ENCODE assay signal across 33 cellular contexts in genomic region chr5:132729896-132730295, GRCh38. TPM values are rescaled to one million over a fixed set of nuclear protein-coding genes. Genes with fewer than 3 reads are reported as not detected.
"Had no signal": no experiment of that assay in that cellular context is flagged by ENCODE, and none has a peak within 500 bp of the region (broad histone marks: within the 10 kb centered on the region; RNA-seq: fewer than 3 reads in every experiment).

No MANE protein-coding gene starts in this region.

- H3K27ac Mint-ChIP-seq: stimulated activated effector memory CD8-positive, alpha-beta T cell treated with anti-CD3 and anti-CD28 coated beads, Interleukin-12 subunit alpha, Interleukin-12 subunit beta, amount 100 ng/mL, for 72 hours; stimulated activated memory B cell treated with anti-CD40 and anti-IgM and Interleukin-4, amounts not matched to agents 10 μg/mL and 1 μg/mL and 100 μg/mL, for 72 hours; stimulated activated naive B cell treated with anti-CD40 and anti-IgM and Interleukin-4, amounts not matched to agents 10 μg/mL and 1 μg/mL and 100 μg/mL, for 72 hours; stimulated activated naive CD8-positive, alpha-beta T cell treated with anti-CD3 and anti-CD28 coated beads, Interleukin-15, amount 100 ng/mL, for 72 hours; stimulated activated naive CD8-positive, alpha-beta T cell treated with anti-CD3 and anti-CD28 coated beads, Interleukin-15, Interleukin-2, amounts not matched to agents 100 ng/mL and 50 ng/mL, for 24 hours; type B pancreatic cell had no signal

- H3K36me3 ChIP-seq: suprapubic skin, thoracic aorta, transverse colon, uterus had no signal

- DNase-seq: stimulated activated CD4-positive, alpha-beta T cell treated with anti-CD3 and anti-CD28 coated beads, Interleukin-2, amount 100 ng/mL, for 48 hours; stimulated activated CD4-positive, alpha-beta T cell treated with anti-CD3 and anti-CD28 coated beads, Interleukin-4, amount 100 ng/mL, for 1 hour; stimulated activated CD4-positive, alpha-beta T cell treated with anti-CD3 and anti-CD28 coated beads, Interleukin-4, amount 100 ng/mL, for 24 hours; stimulated activated CD4-positive, alpha-beta T cell treated with anti-CD3 and anti-CD28 coated beads, Interleukin-4, amount 100 ng/mL, for 4 hours; stimulated activated CD8-positive, alpha-beta memory T cell treated with anti-CD3 and anti-CD28 coated beads, Interleukin-4, amount 100 ng/mL, for 48 hours; stimulated activated naive B cell treated with anti-CD40 and anti-IgM and Interleukin-4, amounts not matched to agents 10 μg/mL and 1 μg/mL and 100 μg/mL, for 72 hours; stimulated activated naive CD4-positive, alpha-beta T cell; stimulated activated naive CD4-positive, alpha-beta T cell treated with Interleukin-2 at 50 U/mL for 16 hours; stimulated activated naive CD8-positive, alpha-beta T cell treated with anti-CD3 and anti-CD28 coated beads, Interleukin-15, amount 100 ng/mL, for 72 hours; stimulated activated naive CD8-positive, alpha-beta T cell treated with anti-CD3 and anti-CD28 coated beads, Interleukin-15, Interleukin-2, amounts not matched to agents 100 U/mL and 50 U/mL, for 24 hours; stomach; substantia nigra; testis; thyroid gland; tibial artery; transverse colon; trophoblast cell; upper lobe of right lung; uterus had no signal

- H3K4me3 ChIP-seq: stomach, suprapubic skin, testis, thoracic aorta, thyroid gland, tibial artery, tibial nerve, transverse colon, upper lobe of left lung, upper lobe of right lung, uterus, vagina had no signal

- H3K9me3 Mint-ChIP-seq: stimulated activated effector memory CD8-positive, alpha-beta T cell treated with anti-CD3 and anti-CD28 coated beads, Interleukin-12 subunit alpha, Interleukin-12 subunit beta, amount 100 ng/mL, for 72 hours; stimulated activated memory B cell treated with anti-CD40 and anti-IgM and Interleukin-4, amounts not matched to agents 10 μg/mL and 1 μg/mL and 100 μg/mL, for 72 hours; stimulated activated naive B cell treated with anti-CD40 and anti-IgM and Interleukin-4, amounts not matched to agents 10 μg/mL and 1 μg/mL and 100 μg/mL, for 72 hours; stimulated activated naive CD8-positive, alpha-beta T cell treated with anti-CD3 and anti-CD28 coated beads, Interleukin-15, amount 100 ng/mL, for 72 hours; stimulated activated naive CD8-positive, alpha-beta T cell treated with anti-CD3 and anti-CD28 coated beads, Interleukin-15, Interleukin-2, amounts not matched to agents 100 ng/mL and 50 ng/mL, for 24 hours; type B pancreatic cell had no signal

- ATAC-seq: stimulated activated effector memory CD8-positive, alpha-beta T cell treated with anti-CD3 and anti-CD28 coated beads, Interleukin-12 subunit alpha, Interleukin-12 subunit beta, amount 100 ng/mL, for 72 hours; stimulated activated memory B cell treated with anti-CD40 and anti-IgM and Interleukin-4, amounts not matched to agents 10 μg/mL and 1 μg/mL and 100 μg/mL, for 72 hours; stimulated activated naive B cell treated with anti-CD40 and anti-IgM and Interleukin-4, amounts not matched to agents 10 μg/mL and 1 μg/mL and 100 μg/mL, for 72 hours; stimulated activated naive CD8-positive, alpha-beta T cell treated with anti-CD3 and anti-CD28 coated beads, Interleukin-15, amount 100 ng/mL, for 72 hours; stimulated activated naive CD8-positive, alpha-beta T cell treated with anti-CD3 and anti-CD28 coated beads, Interleukin-15, Interleukin-2, amounts not matched to agents 100 U/mL and 50 U/mL, for 24 hours; upper lobe of right lung had no signal

- H3K27me3 ChIP-seq: stomach, suprapubic skin, testis, thyroid gland, tibial artery, tibial nerve, transverse colon, upper lobe of left lung, upper lobe of right lung, uterus, vagina had no signal

- H3K4me1 ChIP-seq: stomach, suprapubic skin, testis, thyroid gland, tibial artery, tibial nerve, transverse colon, upper lobe of left lung, upper lobe of right lung, uterus, vagina had no signal

- FAIRE-seq: urothelium cell line had no signal

- H3K4me3 Mint-ChIP-seq: stimulated activated effector memory CD8-positive, alpha-beta T cell treated with anti-CD3 and anti-CD28 coated beads, Interleukin-12 subunit alpha, Interleukin-12 subunit beta, amount 100 ng/mL, for 72 hours; stimulated activated memory B cell treated with anti-CD40 and anti-IgM and Interleukin-4, amounts not matched to agents 10 μg/mL and 1 μg/mL and 100 μg/mL, for 72 hours; stimulated activated naive B cell treated with anti-CD40 and anti-IgM and Interleukin-4, amounts not matched to agents 10 μg/mL and 1 μg/mL and 100 μg/mL, for 72 hours; stimulated activated naive CD8-positive, alpha-beta T cell treated with anti-CD3 and anti-CD28 coated beads, Interleukin-15, amount 100 ng/mL, for 72 hours; stimulated activated naive CD8-positive, alpha-beta T cell treated with anti-CD3 and anti-CD28 coated beads, Interleukin-15, Interleukin-2, amounts not matched to agents 100 ng/mL and 50 ng/mL, for 24 hours; type B pancreatic cell had no signal

- H3K27me3 Mint-ChIP-seq: stimulated activated memory B cell treated with anti-CD40 and anti-IgM and Interleukin-4, amounts not matched to agents 10 μg/mL and 1 μg/mL and 100 μg/mL, for 72 hours; stimulated activated naive B cell treated with anti-CD40 and anti-IgM and Interleukin-4, amounts not matched to agents 10 μg/mL and 1 μg/mL and 100 μg/mL, for 72 hours; stimulated activated naive CD8-positive, alpha-beta T cell treated with anti-CD3 and anti-CD28 coated beads, Interleukin-15, amount 100 ng/mL, for 72 hours; stimulated activated naive CD8-positive, alpha-beta T cell treated with anti-CD3 and anti-CD28 coated beads, Interleukin-15, Interleukin-2, amounts not matched to agents 100 ng/mL and 50 ng/mL, for 24 hours; type B pancreatic cell had no signal

- H3K27ac ChIP-seq: stomach, suprapubic skin, testis, thoracic aorta, thyroid gland, tibial artery, tibial nerve, transverse colon, upper lobe of left lung, upper lobe of right lung, uterus, vagina had no signal

- H3K9me3 ChIP-seq: stomach, suprapubic skin, testis, thoracic aorta, thyroid gland, tibial artery, tibial nerve, transverse colon, upper lobe of left lung, upper lobe of right lung, uterus, vagina had no signal

RNA-seq across cellular contexts. Expression of gene CCNI2, which starts 17.3 kb away (rescaled TPM):
- total RNA-seq: subcutaneous adipose tissue, suprapubic skin, thoracic aorta, tibial nerve, uterus, vagina had no signal

RNA-seq across cellular contexts. Expression of gene IL4, which starts 56.1 kb away (rescaled TPM):
- total RNA-seq: stomach, subcutaneous adipose tissue, suprapubic skin, temporal lobe, testis, thoracic aorta, thyroid gland, tibial nerve, transverse colon, upper lobe of left lung, upper lobe of right lung, ureter, urinary bladder, uterus, vagina had no signal
- polyA plus RNA-seq: stomach, urinary bladder had no signal
